In the genomic region with DNA sequence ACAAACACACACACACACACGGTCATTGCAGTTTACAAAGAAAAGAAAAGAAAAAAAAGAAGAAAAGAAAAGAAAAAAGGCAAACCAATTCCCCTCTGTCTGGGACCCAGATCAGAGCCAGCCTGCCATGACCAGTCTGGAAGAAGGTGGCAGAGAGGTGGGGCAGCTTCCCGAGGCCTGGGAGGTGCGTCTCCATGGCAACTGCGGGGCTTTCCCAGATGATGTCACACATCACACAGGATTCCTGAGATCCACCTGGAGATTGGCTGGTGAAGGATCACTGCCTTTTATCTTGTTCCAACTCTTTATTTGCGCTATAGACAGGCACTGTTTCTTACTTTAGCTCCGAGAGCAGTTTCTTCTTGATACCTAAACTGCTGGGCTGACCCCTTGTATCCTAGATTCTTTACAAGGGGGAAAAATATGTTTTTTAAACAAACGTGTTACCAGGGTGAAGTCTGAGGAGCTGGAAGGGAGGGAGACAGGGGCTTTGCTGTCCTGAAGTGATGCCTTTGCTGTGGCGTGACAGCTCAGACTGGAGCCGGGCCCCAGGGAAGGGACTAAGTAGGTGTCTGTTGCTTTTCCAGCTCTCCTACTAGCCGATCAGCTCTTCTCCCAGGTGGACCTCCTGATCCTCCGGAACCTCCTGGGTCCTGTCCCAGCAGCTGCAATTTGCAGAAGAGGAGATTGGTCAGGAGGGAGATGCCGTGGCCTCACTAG, we compare ENCODE assay signal across 9 cellular contexts.
DNase-seq lines count a peak whose midpoint lies in the region; FAIRE-seq and TF ChIP-seq lines count a peak whose summit lies in the region.
"Had no signal": no experiment of that assay in that cellular context is flagged by ENCODE, and none has a peak within 500 bp of the region (broad histone marks: within the 10 kb centered on the region; RNA-seq: fewer than 3 reads in every experiment).

No MANE protein-coding gene starts in this region.

- no peak for TF ChIP-seq EP300 in transverse colon (IDR thresholded peaks at IDR 0.05; ENCODE audit: low read depth)

- no peaks in the 10 kb centered on the region for H3K79me2 ChIP-seq in Karpas-422 (ENCODE audit: low read length)

- H3K9ac ChIP-seq in Karpas-422 (ENCODE audit: low read length) = no peak overlapping the region

- 35 to 57% methylated on average over 6 to 12 of the region's 12 CpGs for WGBS in transverse colon (ENCODE audit: low coverage in 1 of 2), 2 donors

- H3K9me3 ChIP-seq in transverse colon (no peaks in the 10 kb centered on the region), Karpas-422 (ENCODE audit: low read length) (no peaks in the 10 kb centered on the region)
- H3K9me3 ChIP-seq in effector memory CD4-positive, alpha-beta T cell (ENCODE audit: control insufficient read depth, low read length) = no peaks in the 10 kb centered on the region

- in situ Hi-C loops in transverse colon (cut with MboI; ENCODE audit: low pct_ligation_motif_present in 1 of 4, low pct_unique_long_range_greater_than_20kb in 1 of 4, low sequenced_read_pairs in 3 of 4) = loop anchor here in 1 of 4 donors (10.0 kb wide), 1 partner anchor 288 kb away; no protein-coding TSS in a partner anchor

- TF ChIP-seq CTCF in transverse colon (IDR thresholded peaks at IDR 0.05) = peak in 4 of 5 experiments; percentile 20 to 66 (median 35)

- TF ChIP-seq POLR2A in transverse colon (IDR thresholded peaks at IDR 0.05) (no peak), GM12891 (IDR thresholded peaks at IDR 0.05; ENCODE audit: low read depth, low read length) (no peak)

- DNase-seq in LoVo (ENCODE audit: low spot score) (peak; percentile 87), T1000 (lab: John Stamatoyannopoulos, UW) (peak; percentile 50), transverse colon (peak; percentile 92), Karpas-422 (no peak), GM12891 (ENCODE audit: insufficient read length, low spot score) (no peak)
- DNase-seq in effector memory CD4-positive, alpha-beta T cell = no peak
- DNase-seq: NK-92 treated with Interleukin-12 subunit alpha and Interleukin-12 subunit beta, amount 100 ng/mL, for 24 hours; stimulated activated CD8-positive, alpha-beta memory T cell treated with anti-CD3 and anti-CD28 coated beads, Interleukin-4, amount 100 ng/mL, for 48 hours had no signal

- intact Hi-C loops in transverse colon (cut with DNase I; ENCODE audit: low total_unique reads) = loop anchor here (10.0 kb wide), 1 partner anchor 288 kb away; no protein-coding TSS in a partner anchor

- peaks cover 6 to 26% (median 16%) of the 10 kb centered on the region in 4 donors for H3K4me1 ChIP-seq in transverse colon
- H3K4me1 ChIP-seq in Karpas-422 (ENCODE audit: low read length) = peaks cover 17% of the 10 kb centered on the region
- peaks cover 7% of the 10 kb centered on the region for H3K4me1 ChIP-seq in effector memory CD4-positive, alpha-beta T cell (ENCODE audit: control insufficient read depth, insufficient read depth, low read length, poor library complexity, severe bottlenecking)

- peak overlapping the region in 1 of 4 donors; percentile 31 for H3K27ac ChIP-seq in transverse colon
- no peak overlapping the region for H3K27ac ChIP-seq in Karpas-422 (ENCODE audit: low read length)
- H3K27ac ChIP-seq in effector memory CD4-positive, alpha-beta T cell (ENCODE audit: insufficient read depth, low read length, poor library complexity, severe bottlenecking) = no peak overlapping the region

- no peak overlapping the region for H3K4me3 ChIP-seq in transverse colon
- no peak overlapping the region for H3K4me3 ChIP-seq in Karpas-422 (ENCODE audit: low read length)
- no peak overlapping the region for H3K4me3 ChIP-seq in effector memory CD4-positive, alpha-beta T cell (ENCODE audit: insufficient read depth, low read depth, low read length, poor library complexity, severe bottlenecking)

- H3K9me2 ChIP-seq in Karpas-422 (replicated peaks; ENCODE audit: insufficient read depth, low read length) = no peaks in the 10 kb centered on the region

- no peaks in the 10 kb centered on the region for H3K36me3 ChIP-seq in transverse colon
- H3K36me3 ChIP-seq in Karpas-422 (ENCODE audit: insufficient read depth, low read length) = no peaks in the 10 kb centered on the region
- no peaks in the 10 kb centered on the region for H3K36me3 ChIP-seq in effector memory CD4-positive, alpha-beta T cell (ENCODE audit: control insufficient read depth, insufficient read depth, low read length)

- H3K4me2 ChIP-seq in Karpas-422 (ENCODE audit: low read depth, low read length, poor library complexity, severe bottlenecking) = no peak overlapping the region

- no peak overlapping the region for H2AFZ ChIP-seq in Karpas-422 (ENCODE audit: low read length)

- H3K27me3 ChIP-seq in transverse colon (no peaks in the 10 kb centered on the region), Karpas-422 (ENCODE audit: low read length) (0 out of 2 replicates have a peak, but pooled peaks cover 3% of the 10 kb centered on the region)
- H3K27me3 ChIP-seq in effector memory CD4-positive, alpha-beta T cell (replicated peaks; ENCODE audit: control insufficient read depth, insufficient read depth, low read length, poor library complexity, severe bottlenecking) = no peaks in the 10 kb centered on the region

- FAIRE-seq in islet of Langerhans (lab: Jason Lieb, UNC) = peak; percentile 79
- FAIRE-seq in GM12891 (lab: Jason Lieb, UNC) = no peak

- H4K20me1 ChIP-seq in Karpas-422 (ENCODE audit: insufficient read depth, low read depth, low read length) = no peaks in the 10 kb centered on the region

TF ChIP-seq in GM12891, 5 proteins besides CTCF, POLR2A, EP300 and RAD21:
- TF ChIP-seq TAF1 (IDR thresholded peaks at IDR 0.05; ENCODE audit: low read depth, low read length) (no peak), POU2F2 (IDR thresholded peaks at IDR 0.05; ENCODE audit: low read depth, low read length) (no peak), PAX5 (IDR thresholded peaks at IDR 0.05; ENCODE audit: insufficient read depth, low read length, severe bottlenecking) (no peak), SPI1 (IDR thresholded peaks at IDR 0.05; ENCODE audit: low read depth, low read length) (no peak), POLR2AphosphoS5 (IDR thresholded peaks at IDR 0.05; ENCODE audit: low read depth, low read length) (no peak)

Comparison
In these comparisons a context has a peak if more than half of its experiments do, and no peak if none do; other contexts are left out.
1. DNase-seq: peak in LoVo (single experiment), T1000 (single experiment) and transverse colon (single experiment); none in Karpas-422 (single experiment), effector memory CD4-positive, alpha-beta T cell (0 of 3) and GM12891 (single experiment).